Comparison of ENCODE assay signal across 8 cellular contexts in genomic region chr15:43105077-43105769, GRCh38. TPM values are rescaled to one million over a fixed set of nuclear protein-coding genes. Genes with fewer than 3 reads are reported as not detected.
DNase-seq lines count a peak whose midpoint lies in the region; ATAC-seq and TF ChIP-seq lines count a peak whose summit lies in the region.

No MANE protein-coding gene starts in this region.

- peak overlapping the region; percentile 87 for H3K4me3 ChIP-seq in ACC112 (ENCODE audit: low read depth, low read length)
- H3K4me3 ChIP-seq in Jurkat, Clone E6-1 (ENCODE audit: low read length) = peak overlapping the region; percentile 93
- H3K4me3 ChIP-seq in fibroblast of the aortic adventitia (ENCODE audit: low read depth, low read length) = peak overlapping the region; percentile 94
- H3K4me3 ChIP-seq in neural progenitor cell = peak overlapping the region; percentile 80

- H3K9ac ChIP-seq in neural progenitor cell = peak overlapping the region; percentile 73

- peak; percentile 22 for DNase-seq in Jurkat, Clone E6-1 (ENCODE audit: low read depth, low spot score)
- DNase-seq in activated CD8-positive, alpha-beta memory T cell treated with anti-CD3 and anti-CD28 coated beads for 24 hours = peak; percentile 67
- DNase-seq in fibroblast of the aortic adventitia (ENCODE audit: low read depth) (no peak), neural progenitor cell (ENCODE audit: low spot score) (peak; percentile 8), inferior parietal cortex (ENCODE audit: extremely low spot score) (no peak)

- H3K9me3 Mint-ChIP-seq in neural progenitor cell = peaks cover 1% of the 10 kb centered on the region

- H3K27me3 Mint-ChIP-seq in neural progenitor cell (ENCODE audit: insufficient read depth, low read depth) = peaks cover 2% of the 10 kb centered on the region

- H3K4me1 ChIP-seq in ACC112 (ENCODE audit: control insufficient read depth, insufficient read depth, low read length, unreplicated experiment) (peaks cover 12% of the 10 kb centered on the region), neural progenitor cell (peaks cover 17% of the 10 kb centered on the region)

- H3K4me2 ChIP-seq in neural progenitor cell = peak overlapping the region; percentile 97

- no peaks in the 10 kb centered on the region for H3F3A ChIP-seq in neural progenitor cell (ENCODE audit: low read depth)

- peaks cover 5% of the 10 kb centered on the region; the same call in 1 of the 2 replicates for H3K36me3 ChIP-seq in ACC112 (ENCODE audit: insufficient read depth, low read length)
- peaks cover 14% of the 10 kb centered on the region for H3K36me3 ChIP-seq in neural progenitor cell

- H2AFZ ChIP-seq in ACC112 (ENCODE audit: low read length, unreplicated experiment) (peak overlapping the region; percentile 75), neural progenitor cell (replicated peaks) (peak overlapping the region; percentile 91)

- H3K9me3 ChIP-seq in neural progenitor cell (ENCODE audit: low read depth) = no peaks in the 10 kb centered on the region

- H3K27ac ChIP-seq in ACC112 (ENCODE audit: low read depth, low read length) = peak overlapping the region; percentile 75
- H3K27ac ChIP-seq in neural progenitor cell = no peak overlapping the region

- TF ChIP-seq CTCF in fibroblast of the aortic adventitia (IDR thresholded peaks at IDR 0.05; ENCODE audit: insufficient read depth, low read length) = no peak
- no peak for TF ChIP-seq CTCF in neural progenitor cell (IDR thresholded peaks at IDR 0.05)

- H3K27me3 ChIP-seq in ACC112 (ENCODE audit: insufficient read depth, low read length) = no peaks in the 10 kb centered on the region
- H3K27me3 ChIP-seq in neural progenitor cell = peaks cover 5% of the 10 kb centered on the region

- H3K4me1 Mint-ChIP-seq in neural progenitor cell = peaks cover 17% of the 10 kb centered on the region

- peaks cover 13% of the 10 kb centered on the region for H3K36me3 Mint-ChIP-seq in neural progenitor cell

- peak overlapping the region; percentile 92 for H3K4me3 Mint-ChIP-seq in neural progenitor cell

- peak overlapping the region; percentile 78 for H3K27ac Mint-ChIP-seq in neural progenitor cell

- peaks cover 50% of the 10 kb centered on the region for H3K79me2 ChIP-seq in ACC112 (ENCODE audit: control insufficient read depth, insufficient read depth, low read length, unreplicated experiment)
- peaks cover 55% of the 10 kb centered on the region for H3K79me2 ChIP-seq in neural progenitor cell (ENCODE audit: low read depth)

- ATAC-seq in GM18907 (IDR thresholded peaks at IDR 0.05; ENCODE audit: unreplicated experiment) (peak; percentile 32), GM18873 (IDR thresholded peaks at IDR 0.05; ENCODE audit: low FRiP score, unreplicated experiment) (no peak)

- H4K20me1 ChIP-seq in neural progenitor cell (ENCODE audit: low read depth) = no peaks in the 10 kb centered on the region

RNA-seq across cellular contexts. Expression of gene UBR1, which starts 0.6 kb away (rescaled TPM):
- 14.6 TPM for polyA plus RNA-seq in Jurkat, Clone E6-1 (2012; ENCODE audit: insufficient read depth, insufficient read length)
- total RNA-seq in fibroblast of the aortic adventitia (ENCODE audit: low replicate concordance) (14.1 and 38.1 TPM in 2 replicates), neural progenitor cell (ENCODE audit: low replicate concordance) (26.0 and 33.2 TPM in 2 replicates)

RNA-seq across cellular contexts. Expression of gene TMEM62, which starts 28.2 kb away (rescaled TPM):
- 8.0 TPM for polyA plus RNA-seq in Jurkat, Clone E6-1 (2012; ENCODE audit: insufficient read depth, insufficient read length)
- total RNA-seq in fibroblast of the aortic adventitia (ENCODE audit: low replicate concordance) (9.6 and 18.5 TPM in 2 replicates), neural progenitor cell (ENCODE audit: low replicate concordance) (6.9 and 11.9 TPM in 2 replicates)

Comparison
In these comparisons a context has a peak if more than half of its experiments do, and no peak if none do; other contexts are left out.
1. DNase-seq: peak in Jurkat, Clone E6-1 (single experiment), activated CD8-positive, alpha-beta memory T cell treated with anti-CD3 and anti-CD28 coated beads for 24 hours (single experiment) and neural progenitor cell (single experiment); none in fibroblast of the aortic adventitia (single experiment) and inferior parietal cortex (single experiment).
2. Peak in every context shown above with its lines, with median percentiles within 50 percentile points of each other: H3K4me3 ChIP-seq.